ENCODE assay signal across 1 cellular context in the genomic region with DNA sequence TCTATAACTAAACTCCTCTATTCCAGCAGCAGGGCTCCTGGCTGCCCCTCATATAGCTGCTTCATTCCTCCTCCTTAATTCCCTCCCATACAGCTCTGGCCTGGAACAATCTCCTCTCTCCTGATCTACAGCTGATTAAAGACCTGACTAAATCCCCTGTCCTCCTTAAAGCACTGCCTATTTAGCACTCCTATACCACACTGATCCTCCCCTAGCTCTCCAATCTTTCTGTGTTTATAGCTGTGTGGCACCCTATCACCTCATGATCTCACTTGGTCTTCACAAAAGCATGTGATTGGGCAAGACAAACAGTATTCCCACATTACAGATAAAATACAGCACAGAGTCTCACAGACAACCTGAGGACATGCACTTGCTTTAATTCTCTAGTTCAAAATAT.
TF ChIP-seq lines count a peak whose summit lies in the region.

No MANE protein-coding gene starts in this region.

TF ChIP-seq in IMR-90, 13 proteins besides CTCF, POLR2A, EP300 and RAD21:
- TF ChIP-seq BHLHE40 (IDR thresholded peaks at IDR 0.05; ENCODE audit: low read depth, low read length) (no peak), ELK1 (IDR thresholded peaks at IDR 0.05; ENCODE audit: borderline replicate concordance, low read depth, low read length) (no peak), CEBPB (IDR thresholded peaks at IDR 0.05; ENCODE audit: low read depth, low read length) (0 out of 2 replicates have a peak, but pooled peaks have one; percentile 50), FOS (IDR thresholded peaks at IDR 0.05; ENCODE audit: low read depth, low read length) (no peak), MAFK (IDR thresholded peaks at IDR 0.05; ENCODE audit: low read depth, low read length) (no peak)
